In genomic region chr6:79570802-79571367, GRCh38 we compare ENCODE assay signal across 8 cellular contexts. TPM values are rescaled to one million over a fixed set of nuclear protein-coding genes. Genes with fewer than 3 reads are reported as not detected.
DNase-seq lines count a peak whose midpoint lies in the region; ATAC-seq, FAIRE-seq and TF ChIP-seq lines count a peak whose summit lies in the region.

No MANE protein-coding gene starts in this region.

- CTCF ChIA-PET in BJ (lab: Yijun Ruan, JAX): interaction anchor here (0.6 to 4.5 kb wide), 24 partner anchors 9 to 244 kb away, joined by 3 to 18 read pairs (median 5); no protein-coding TSS in a partner anchor

- ATAC-seq in GM18907 (IDR thresholded peaks at IDR 0.05; ENCODE audit: unreplicated experiment) (peak; percentile 94), HG03159 (IDR thresholded peaks at IDR 0.05; ENCODE audit: unreplicated experiment) (peak; percentile 93), left lobe of liver (peak; percentile 94), upper lobe of right lung (peak; percentile 71)

- H3K36me3 ChIP-seq in BJ (ENCODE audit: control insufficient read depth, insufficient read depth, low read length) (no peaks in the 10 kb centered on the region), upper lobe of right lung (no peaks in the 10 kb centered on the region)

- no peak for TF ChIP-seq POLR2A in H54 (IDR thresholded peaks at IDR 0.05; ENCODE audit: low read depth, low read length)

- no peaks in the 10 kb centered on the region for H3K9me3 ChIP-seq in upper lobe of right lung

- DNase-seq in BJ (ENCODE audit: low read depth) (no peak), NCI-H345 treated with DMSO at 0.1 percent for 48 hours (lab: John Stamatoyannopoulos, UW; ENCODE audit: unreplicated experiment) (peak; percentile 33), T47D (ENCODE audit: low read depth in 1 of 2, low spot score in 1 of 2) (peak; percentile 2 to 45), left lobe of liver (ENCODE audit: low spot score) (no peak), upper lobe of right lung (no peak), H54 (ENCODE audit: insufficient read length, low spot score) (no peak)

- in situ Hi-C loops in T47D (cut with HindIII; ENCODE audit: low pct_unique_long_range_greater_than_20kb, low sequenced_read_pairs): no loop called here

- H3K4me3 ChIP-seq in BJ (ENCODE audit: low read depth, low read length) (no peak overlapping the region), upper lobe of right lung (peak overlapping the region; percentile 33)

- peaks cover 8% of the 10 kb centered on the region for H3K4me1 ChIP-seq in upper lobe of right lung

- FAIRE-seq in H54 (lab: Jason Lieb, UNC): no peak

- H3K27ac ChIP-seq in upper lobe of right lung: no peak overlapping the region

- H3K27me3 ChIP-seq in BJ (ENCODE audit: control insufficient read depth, insufficient read depth, low read length) (no peaks in the 10 kb centered on the region), upper lobe of right lung (no peaks in the 10 kb centered on the region)

- POLR2A ChIA-PET in BJ (lab: Charles Lee): no interaction called here

- intact Hi-C loops in upper lobe of right lung (cut with DNase I): no loop called here

- TF ChIP-seq CTCF in BJ (IDR thresholded peaks at IDR 0.05; ENCODE audit: insufficient read depth, low read depth, low read length) (peak; percentile 67), upper lobe of right lung (IDR thresholded peaks at IDR 0.05) (peak; percentile 70)

RNA-seq across cellular contexts. Expression of gene LCA5, which starts 33.7 kb away (rescaled TPM):
- polyA plus RNA-seq in BJ (2011; rRNA removed): 0.94 and 2.5 TPM in 2 replicates
- polyA minus RNA-seq in BJ (2011; rRNA and poly(A)+ RNA removed): 1.2 and 1.3 TPM in 2 replicates
- total RNA-seq in left lobe of liver: 0.45 TPM
- total RNA-seq in upper lobe of right lung: 5.4 TPM

Comparison
In these comparisons a context has a peak if more than half of its experiments do, and no peak if none do; other contexts are left out.
1. DNase-seq: peak in NCI-H345 treated with DMSO at 0.1 percent for 48 hours (single experiment) and T47D (2 of 2); none in BJ (single experiment), left lobe of liver (single experiment), upper lobe of right lung (single experiment) and H54 (single experiment).
2. Peak in every context shown above with its lines, with median percentiles within 50 percentile points of each other: ATAC-seq.